7 cellular contexts compared by ENCODE assay signal in the genomic region with DNA sequence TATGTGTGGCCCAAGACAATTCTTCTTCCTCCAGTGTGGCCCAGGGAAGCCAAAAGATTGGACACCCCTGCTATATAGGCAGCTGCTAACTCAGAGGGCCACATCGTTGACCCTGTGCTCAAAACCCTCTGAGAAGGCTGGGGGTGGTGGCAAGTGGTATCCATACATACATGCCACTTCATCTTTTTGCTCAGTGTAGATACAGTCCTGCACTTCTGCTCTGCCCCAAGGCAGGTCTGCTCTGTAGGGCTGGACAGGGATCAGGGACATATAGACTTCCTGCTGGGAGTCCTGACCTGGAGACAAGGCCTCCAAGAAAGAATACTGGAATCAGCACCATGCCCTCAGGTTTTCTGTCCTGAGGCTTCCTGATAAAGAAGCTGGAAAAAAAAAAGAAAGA. TPM values are rescaled to one million over a fixed set of nuclear protein-coding genes. Genes with fewer than 3 reads are reported as not detected.
"Had no signal": no experiment of that assay in that cellular context is flagged by ENCODE, and none has a peak within 500 bp of the region (broad histone marks: within the 10 kb centered on the region; RNA-seq: fewer than 3 reads in every experiment).

No MANE protein-coding gene starts in this region.

- H3K27ac ChIP-seq: HL-60 had no signal

- H3K4me3 Mint-ChIP-seq: IgD-negative memory B cell had no signal

- H3K4me1 Mint-ChIP-seq: IgD-negative memory B cell had no signal

- DNase-seq: IMR-90 had no signal

- H3K36me3 Mint-ChIP-seq: IgD-negative memory B cell had no signal

- ATAC-seq: HepG2, K562 had no signal

- H3K27ac Mint-ChIP-seq: IgD-negative memory B cell had no signal

- H3K4me3 ChIP-seq: K562 had no signal

RNA-seq across cellular contexts. Expression of gene HCN4, which starts 4.5 kb away (rescaled TPM):
- total RNA-seq: HepG2, HT-29, HT1080, IMR-90, K562 had no signal
- polyA plus RNA-seq: HepG2, IgD-negative memory B cell, IMR-90, K562 had no signal
